ENCODE assay signal across 14 cellular contexts in the genomic region with DNA sequence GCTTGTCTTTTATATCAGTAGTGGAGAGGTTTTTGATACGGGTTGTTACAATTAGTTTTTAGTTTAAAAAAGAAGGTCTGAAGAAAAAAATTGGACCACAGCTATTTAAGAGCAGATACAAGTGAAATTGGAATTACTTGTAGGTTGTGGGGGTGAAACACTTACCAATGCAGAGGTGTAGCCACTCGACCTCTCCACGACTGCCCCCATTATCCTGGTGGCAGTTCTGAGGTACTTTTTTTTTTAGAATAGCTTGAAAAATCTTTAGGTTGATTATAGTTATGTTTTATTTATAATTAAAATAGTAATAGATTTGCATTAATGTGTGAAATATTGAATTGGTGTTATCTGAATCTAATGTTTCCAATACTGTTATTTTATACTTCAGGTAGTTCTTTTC.
"Had no signal": no experiment of that assay in that cellular context is flagged by ENCODE, and none has a peak within 500 bp of the region (broad histone marks: within the 10 kb centered on the region; RNA-seq: fewer than 3 reads in every experiment).

No MANE protein-coding gene starts in this region.

- H3K4me3 Mint-ChIP-seq: activated CD8-positive, alpha-beta memory T cell treated with anti-CD3 and anti-CD28 coated beads, Interleukin-2, amount 10 ng/mL, durations not matched to agents 7 days and 5 days; activated naive CD4-positive, alpha-beta T cell treated with anti-CD3 and anti-CD28 coated beads, Interleukin-2, amount 50 U/mL, for 24 hours; naive B cell; stimulated activated effector memory CD8-positive, alpha-beta T cell treated with anti-CD3 and anti-CD28 coated beads, Interleukin-12 subunit alpha, Interleukin-12 subunit beta, amount 100 ng/mL, for 72 hours had no signal

- H3K27ac ChIP-seq: coronary artery, lower lobe of right lung, pancreas had no signal

- H3K9me3 ChIP-seq: lower lobe of right lung, pancreas had no signal

- H3K27me3 Mint-ChIP-seq: activated CD8-positive, alpha-beta memory T cell treated with anti-CD3 and anti-CD28 coated beads, Interleukin-2, amount 10 ng/mL, durations not matched to agents 7 days and 5 days; activated naive CD4-positive, alpha-beta T cell treated with anti-CD3 and anti-CD28 coated beads, Interleukin-2, amount 50 U/mL, for 24 hours; naive B cell had no signal

- H3K4me1 ChIP-seq: lower lobe of right lung had no signal

- H3K4me3 ChIP-seq: coronary artery, lower lobe of right lung, pancreas had no signal

- H3K27me3 ChIP-seq: pancreas had no signal

- H3K27ac Mint-ChIP-seq: activated CD8-positive, alpha-beta memory T cell treated with anti-CD3 and anti-CD28 coated beads, Interleukin-2, amount 10 ng/mL, durations not matched to agents 7 days and 5 days; activated naive CD4-positive, alpha-beta T cell treated with anti-CD3 and anti-CD28 coated beads, Interleukin-2, amount 50 U/mL, for 24 hours; naive B cell; stimulated activated effector memory CD8-positive, alpha-beta T cell treated with anti-CD3 and anti-CD28 coated beads, Interleukin-12 subunit alpha, Interleukin-12 subunit beta, amount 100 ng/mL, for 72 hours had no signal

- H3K9me3 Mint-ChIP-seq: activated naive CD4-positive, alpha-beta T cell treated with anti-CD3 and anti-CD28 coated beads, Interleukin-2, amount 50 U/mL, for 24 hours; naive B cell; stimulated activated effector memory CD8-positive, alpha-beta T cell treated with anti-CD3 and anti-CD28 coated beads, Interleukin-12 subunit alpha, Interleukin-12 subunit beta, amount 100 ng/mL, for 72 hours had no signal

- DNase-seq: activated CD4-positive, alpha-beta T cell treated with anti-CD3 and anti-CD28 coated beads for 1 hour; activated CD4-positive, alpha-beta T cell treated with anti-CD3 and anti-CD28 coated beads, Interleukin-2, amount 50 U/mL, for 4 hours; activated CD8-positive, alpha-beta memory T cell treated with anti-CD3 and anti-CD28 coated beads, Interleukin-2, amount 10 ng/mL, durations not matched to agents 7 days and 5 days; activated T-cell treated with anti-CD3 and anti-CD28 coated beads, Interleukin-2, amount 50 U/mL, for 1 hour; central memory CD4-positive, alpha-beta T cell; foreskin melanocyte; head of caudate nucleus; left colon; lower lobe of right lung; naive B cell; pancreas had no signal

- H3K4me1 Mint-ChIP-seq: activated CD8-positive, alpha-beta memory T cell treated with anti-CD3 and anti-CD28 coated beads, Interleukin-2, amount 10 ng/mL, durations not matched to agents 7 days and 5 days had no signal
